In the genomic region with DNA sequence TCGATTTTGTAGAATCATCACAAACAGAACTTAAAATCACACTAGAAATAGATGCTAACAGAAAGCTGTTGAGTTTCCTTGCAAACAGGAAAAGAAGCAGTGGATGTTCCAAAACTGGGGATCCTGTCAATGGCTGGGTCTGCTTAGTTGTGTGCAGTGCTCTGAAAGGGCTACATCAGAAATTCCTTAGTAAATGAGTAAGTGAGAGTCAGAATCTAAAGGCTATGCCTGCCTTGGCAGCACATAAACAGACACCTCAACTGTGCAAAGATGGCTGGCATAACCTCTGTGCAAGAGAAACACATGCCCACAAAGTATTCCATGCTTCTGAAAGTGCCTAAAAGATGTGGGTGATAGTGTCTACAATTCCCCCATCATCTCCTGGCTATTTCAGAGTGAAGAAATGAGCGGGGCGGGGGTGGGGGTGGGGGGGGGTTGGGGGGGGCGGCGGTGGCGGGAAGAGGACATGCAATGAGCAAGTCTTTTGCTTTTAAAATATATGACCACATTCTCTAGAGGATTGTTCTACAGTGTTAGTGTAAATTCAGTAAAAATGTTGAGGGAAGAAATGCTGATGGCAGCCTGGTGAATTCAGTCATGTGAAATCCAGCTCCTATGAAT, we compare ENCODE assay signal across 1 cellular context.
TF ChIP-seq lines count a peak whose summit lies in the region.

No MANE protein-coding gene starts in this region.

TF ChIP-seq in K562, 482 proteins besides CTCF, POLR2A, EP300 and RAD21 (continued from another document):
- TF ChIP-seq ZNF316 (IDR thresholded peaks at IDR 0.05) (peak; percentile 21; the same call in 1 of the 2 replicates), ZC3H11A (IDR thresholded peaks at IDR 0.05; ENCODE audit: low read depth, low read length) (no peak), HNRNPH1 (optimal IDR thresholded peaks at IDR 0.05; ENCODE audit: low read depth, low read length) (no peak)
- TF ChIP-seq, protein P1, sequence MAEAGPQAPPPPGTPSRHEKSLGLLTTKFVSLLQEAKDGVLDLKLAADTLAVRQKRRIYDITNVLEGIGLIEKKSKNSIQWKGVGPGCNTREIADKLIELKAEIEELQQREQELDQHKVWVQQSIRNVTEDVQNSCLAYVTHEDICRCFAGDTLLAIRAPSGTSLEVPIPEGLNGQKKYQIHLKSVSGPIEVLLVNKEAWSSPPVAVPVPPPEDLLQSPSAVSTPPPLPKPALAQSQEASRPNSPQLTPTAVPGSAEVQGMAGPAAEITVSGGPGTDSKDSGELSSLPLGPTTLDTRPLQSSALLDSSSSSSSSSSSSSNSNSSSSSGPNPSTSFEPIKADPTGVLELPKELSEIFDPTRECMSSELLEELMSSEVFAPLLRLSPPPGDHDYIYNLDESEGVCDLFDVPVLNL (CRISPR knock-in tag; IDR thresholded peaks at IDR 0.05; ENCODE audit: low read depth): no peak
TF ChIP-seq in K562: peak in this region for 3.
